7 cellular contexts compared by ENCODE assay signal in genomic region chr21:42514883-42515228, GRCh38. TPM values are rescaled to one million over a fixed set of nuclear protein-coding genes. Genes with fewer than 3 reads are reported as not detected.
DNase-seq lines count a peak whose midpoint lies in the region; ATAC-seq, FAIRE-seq and TF ChIP-seq lines count a peak whose summit lies in the region.

No MANE protein-coding gene starts in this region.

- WGBS in right cardiac atrium = 32% methylated on average over 5 of the region's 5 CpGs
- 6 to 21% (median 11%) methylated on average over 5 of the region's 5 CpGs for WGBS in small intestine, 3 donors

- H3K27me3 ChIP-seq in HAP-1 (ENCODE audit: low read depth) = no peaks in the 10 kb centered on the region
- H3K27me3 ChIP-seq in WERI-Rb-1 (ENCODE audit: insufficient read depth, low read depth, severe bottlenecking) = peaks cover 18% of the 10 kb centered on the region
- H3K27me3 ChIP-seq in right cardiac atrium (ENCODE audit: control insufficient read depth, insufficient read depth) = no peaks in the 10 kb centered on the region
- no peaks in the 10 kb centered on the region for H3K27me3 ChIP-seq in small intestine (ENCODE audit: control insufficient read depth in 2 of 2, insufficient read depth in 2 of 2, low read length in 2 of 2)

- H3K36me3 ChIP-seq in HAP-1 (replicated peaks) (no peaks in the 10 kb centered on the region), WERI-Rb-1 (no peaks in the 10 kb centered on the region), small intestine (ENCODE audit: control insufficient read depth in 2 of 2, insufficient read depth in 2 of 2, low read length in 2 of 2) (peaks cover 0 to 7% of the 10 kb centered on the region in 2 donors)

- no peaks in the 10 kb centered on the region; the same call in 1 of the 2 replicates for H3K4me1 ChIP-seq in HAP-1
- H3K4me1 ChIP-seq in right cardiac atrium (ENCODE audit: control insufficient read depth, insufficient read depth, low read length) = peaks cover 2% of the 10 kb centered on the region
- H3K4me1 ChIP-seq in small intestine (ENCODE audit: control insufficient read depth in 2 of 2, insufficient read depth in 1 of 2, low read depth in 1 of 2, low read length in 1 of 2) = peaks cover 0 to 4% of the 10 kb centered on the region in 2 donors

- H3K4me3 ChIP-seq in HAP-1 (peak overlapping the region; percentile 54), WERI-Rb-1 (ENCODE audit: low read depth, low read length) (peak overlapping the region; percentile 52), right cardiac atrium (ENCODE audit: low read length) (peak overlapping the region; percentile 97), small intestine (ENCODE audit: low read depth in 1 of 2, low read length in 2 of 2) (peak overlapping the region; percentile 92 to 98)

- TF ChIP-seq CTCF in WERI-Rb-1 (IDR thresholded peaks at IDR 0.05; ENCODE audit: low read depth, low read length) = no peak

- DNase-seq in HAP-1 (ENCODE audit: low spot score in 2 of 2) (no peak), WERI-Rb-1 (no peak), right cardiac atrium (no peak), small intestine (peak; percentile 40), NCI-H1694 treated with DMSO at 0.1 percent for 48 hours (lab: John Stamatoyannopoulos, UW) (no peak), MV-4-11 (lab: John Stamatoyannopoulos, UW) (no peak)

- no peak for FAIRE-seq in small intestine (lab: Jason Lieb, UNC)

- H3K9me3 ChIP-seq in HAP-1 = no peaks in the 10 kb centered on the region
- H3K9me3 ChIP-seq in WERI-Rb-1 (ENCODE audit: severe bottlenecking) = no peaks in the 10 kb centered on the region
- H3K9me3 ChIP-seq in right cardiac atrium (ENCODE audit: control insufficient read depth, low read length) = no peaks in the 10 kb centered on the region
- no peaks in the 10 kb centered on the region for H3K9me3 ChIP-seq in small intestine (ENCODE audit: control insufficient read depth, low read depth)

- intact Hi-C loops in right cardiac atrium (cut with DNase I) = no loop called here

- in situ Hi-C loops in HAP-1 (cut with MboI; ENCODE audit: low sequenced_read_pairs) = no loop called here

- H3K27ac ChIP-seq in WERI-Rb-1 (no peak overlapping the region), right cardiac atrium (ENCODE audit: low read length) (no peak overlapping the region), small intestine (ENCODE audit: low read depth in 1 of 2, low read length in 1 of 2) (peak overlapping the region; percentile 85 to 87)

- ATAC-seq in right cardiac atrium (no peak), GM21717 (IDR thresholded peaks at IDR 0.05; ENCODE audit: unreplicated experiment) (no peak)

RNA-seq across cellular contexts. Expression of gene SLC37A1, which starts 1.2 kb away (rescaled TPM):
- 1 to 10 TPM; 2.7 to 2.9 (median 2.9) TPM for total RNA-seq in right cardiac atrium
- polyA plus RNA-seq in right cardiac atrium = 1.9 TPM
- 10 to 100 TPM; 33.2 to 80.7 (median 42.0) TPM for polyA plus RNA-seq in small intestine

RNA-seq across cellular contexts. Expression of gene RSPH1, which starts 18.8 kb away (rescaled TPM):
- total RNA-seq in right cardiac atrium = not detected
- not detected for polyA plus RNA-seq in right cardiac atrium
- polyA plus RNA-seq in small intestine = 10 to 100 TPM in 2 of 3 donors, 1 to 10 TPM in 1; 3.8 to 14.1 (median 11.2) TPM

Comparison
In these comparisons a context has a peak if more than half of its experiments do, and no peak if none do; other contexts are left out.
1. H3K27ac ChIP-seq: peak in small intestine (2 of 2); none in WERI-Rb-1 (single experiment) and right cardiac atrium (single experiment).
2. RNA of gene SLC37A1, which starts 1.2 kb away (polyA plus RNA-seq): 33.2 to 80.7 TPM in small intestine; 1.9 TPM in right cardiac atrium (single experiment); every median in the first group is over 10 times any median in the second.
3. Peak in every context shown above with its lines, with median percentiles within 50 percentile points of each other: H3K4me3 ChIP-seq.